Comparison of ENCODE assay signal across 19 cellular contexts in the genomic region with DNA sequence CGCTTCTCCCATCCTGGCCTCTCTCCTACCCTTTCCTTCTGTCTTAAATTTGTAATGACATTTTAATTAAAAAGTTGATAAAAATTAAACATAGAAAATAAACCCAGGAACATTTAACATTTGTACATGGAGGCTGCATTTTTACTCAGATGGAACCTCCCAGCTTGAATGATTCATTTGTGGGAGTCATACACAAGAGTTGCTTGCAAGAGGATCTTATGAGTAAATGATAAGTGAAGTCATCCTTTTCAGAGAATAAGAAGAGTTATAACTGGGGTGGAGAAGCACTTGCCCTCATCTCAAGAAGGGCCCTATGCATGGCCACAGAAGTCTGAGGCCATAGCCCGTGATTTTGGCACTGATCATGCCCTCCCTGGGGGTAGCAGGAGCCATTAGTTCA.
DNase-seq lines count a peak whose midpoint lies in the region; ATAC-seq, FAIRE-seq and TF ChIP-seq lines count a peak whose summit lies in the region.
"Had no signal": no experiment of that assay in that cellular context is flagged by ENCODE, and none has a peak within 500 bp of the region (broad histone marks: within the 10 kb centered on the region; RNA-seq: fewer than 3 reads in every experiment).

No MANE protein-coding gene starts in this region.

- peak overlapping the region; percentile 94 for H3K4me3 Mint-ChIP-seq in HFFc6
- no peak overlapping the region for H3K4me3 Mint-ChIP-seq in stimulated activated naive CD8-positive, alpha-beta T cell treated with anti-CD3 and anti-CD28 coated beads, Interleukin-15, amount 100 ng/mL, for 72 hours
- H3K4me3 Mint-ChIP-seq: activated naive CD4-positive, alpha-beta T cell treated with anti-CD3 and anti-CD28 coated beads, Interleukin-2, amount 10 ng/mL, durations not matched to agents 7 days and 5 days; H9; naive thymus-derived CD4-positive, alpha-beta T cell had no signal

- dilution Hi-C loops in keratinocyte (cut with MboI; ENCODE audit: extremely low pct_ligation_motif_present, low sequenced_read_pairs) = no loop called here

- in situ Hi-C loops in astrocyte of the spinal cord (cut with HindIII; ENCODE audit: low sequenced_read_pairs) = no loop called here

- H3K79me2 ChIP-seq in ACC112 (ENCODE audit: control insufficient read depth, insufficient read depth, low read length, unreplicated experiment) = peaks cover 25% of the 10 kb centered on the region
- no peaks in the 10 kb centered on the region for H3K79me2 ChIP-seq in keratinocyte (ENCODE audit: control insufficient read depth, insufficient read depth, low read length)
- H3K79me2 ChIP-seq: hepatocyte had no signal

- intact Hi-C loops in sciatic nerve (cut with DNase I) = no loop called here

- H3K27ac ChIP-seq in ACC112 (ENCODE audit: low read depth, low read length) (peak overlapping the region; percentile 95), keratinocyte (ENCODE audit: control insufficient read depth, insufficient read depth, low read length) (no peak overlapping the region)
- H3K27ac ChIP-seq: hepatocyte, left lung had no signal

- peak; percentile 85 for DNase-seq in HFFc6
- DNase-seq in astrocyte of the spinal cord (ENCODE audit: low read depth, low spot score) = peak; percentile 63
- no peak for DNase-seq in keratinocyte (ENCODE audit: low read depth, low spot score)
- DNase-seq in stimulated activated naive CD8-positive, alpha-beta T cell treated with anti-CD3 and anti-CD28 coated beads, Interleukin-15, amount 100 ng/mL, for 72 hours = no peak
- no peak for DNase-seq in sciatic nerve (ENCODE audit: low spot score)
- no peak for DNase-seq in NCI-H146 (lab: John Stamatoyannopoulos, UW)
- DNase-seq: activated CD8-positive, alpha-beta memory T cell treated with anti-CD3 and anti-CD28 coated beads, Interleukin-2, amount 50 U/mL, for 4 hours; activated naive CD4-positive, alpha-beta T cell treated with anti-CD3 and anti-CD28 coated beads, Interleukin-2, amount 10 ng/mL, durations not matched to agents 7 days and 5 days; AML-193; H9; left lung; naive thymus-derived CD4-positive, alpha-beta T cell; NCI-H1417; NCI-H446; stimulated activated CD4-positive, alpha-beta T cell treated with anti-CD3 and anti-CD28 coated beads, Interleukin-4, amount 100 ng/mL, for 24 hours had no signal

- ATAC-seq in stimulated activated naive CD8-positive, alpha-beta T cell treated with anti-CD3 and anti-CD28 coated beads, Interleukin-15, amount 100 ng/mL, for 72 hours = no peak
- ATAC-seq in GM21619 (IDR thresholded peaks at IDR 0.05; ENCODE audit: unreplicated experiment) = no peak
- no peak for ATAC-seq in sciatic nerve
- ATAC-seq: left lung; naive thymus-derived CD4-positive, alpha-beta T cell had no signal

- peaks cover 62% of the 10 kb centered on the region for H3K36me3 Mint-ChIP-seq in HFFc6 (ENCODE audit: low read depth)
- H3K36me3 Mint-ChIP-seq: activated naive CD4-positive, alpha-beta T cell treated with anti-CD3 and anti-CD28 coated beads, Interleukin-2, amount 10 ng/mL, durations not matched to agents 7 days and 5 days had no signal

- peaks cover 62% of the 10 kb centered on the region for H3K4me1 Mint-ChIP-seq in HFFc6 (ENCODE audit: low read depth)
- peaks cover 8% of the 10 kb centered on the region for H3K4me1 Mint-ChIP-seq in stimulated activated naive CD8-positive, alpha-beta T cell treated with anti-CD3 and anti-CD28 coated beads, Interleukin-15, amount 100 ng/mL, for 72 hours
- H3K4me1 Mint-ChIP-seq: activated naive CD4-positive, alpha-beta T cell treated with anti-CD3 and anti-CD28 coated beads, Interleukin-2, amount 10 ng/mL, durations not matched to agents 7 days and 5 days had no signal

- H3K4me3 ChIP-seq in ACC112 (ENCODE audit: low read depth, low read length) = peak overlapping the region; percentile 71; the same call in 1 of the 2 replicates
- no peak overlapping the region for H3K4me3 ChIP-seq in astrocyte of the spinal cord (ENCODE audit: low read depth, low read length)
- no peak overlapping the region for H3K4me3 ChIP-seq in keratinocyte (ENCODE audit: control insufficient read depth in 2 of 3, extremely low read depth in 1 of 3, insufficient read depth in 2 of 3, low read depth in 1 of 3, low read length in 3 of 3)
- H3K4me3 ChIP-seq: hepatocyte, left lung had no signal

- no peak overlapping the region for H3K4me2 ChIP-seq in keratinocyte (ENCODE audit: control insufficient read depth, extremely low read depth, insufficient read depth, low read depth, low read length)
- H3K4me2 ChIP-seq: hepatocyte had no signal

- TF ChIP-seq CTCF in HFFc6 (IDR thresholded peaks at IDR 0.05) (no peak), astrocyte of the spinal cord (IDR thresholded peaks at IDR 0.05; ENCODE audit: low read depth, low read length) (no peak), keratinocyte (optimal IDR thresholded peaks at IDR 0.05 in 1 of 3, IDR thresholded peaks at IDR 0.05 in 1 of 3, conservative IDR thresholded peaks at IDR 0.05 in 1 of 3; ENCODE audit: extremely low read depth in 1 of 3, insufficient read depth in 2 of 3, low read length in 3 of 3) (no peak)

- H3K9me3 Mint-ChIP-seq in HFFc6 = peaks cover 23% of the 10 kb centered on the region
- H3K9me3 Mint-ChIP-seq in stimulated activated naive CD8-positive, alpha-beta T cell treated with anti-CD3 and anti-CD28 coated beads, Interleukin-15, amount 100 ng/mL, for 72 hours = peaks cover 11 to 20% of the 10 kb centered on the region in 2 donors

- no peaks in the 10 kb centered on the region for H4K20me1 ChIP-seq in keratinocyte (ENCODE audit: control insufficient read depth, extremely low read depth, insufficient read depth, low read length)

- peak; percentile 13 for FAIRE-seq in keratinocyte (lab: Jason Lieb, UNC)
- FAIRE-seq: endometrium had no signal

- no peak overlapping the region for H3K9ac ChIP-seq in keratinocyte (ENCODE audit: control insufficient read depth, extremely low read depth, insufficient read depth, low read length)

- H2AFZ ChIP-seq in ACC112 (ENCODE audit: low read length, unreplicated experiment) (no peak overlapping the region), keratinocyte (ENCODE audit: control insufficient read depth, low read length) (no peak overlapping the region)
- H2AFZ ChIP-seq: hepatocyte had no signal

- H3K27ac Mint-ChIP-seq in HFFc6 = peak overlapping the region; percentile 97
- H3K27ac Mint-ChIP-seq in stimulated activated naive CD8-positive, alpha-beta T cell treated with anti-CD3 and anti-CD28 coated beads, Interleukin-15, amount 100 ng/mL, for 72 hours = no peak overlapping the region
- H3K27ac Mint-ChIP-seq: activated naive CD4-positive, alpha-beta T cell treated with anti-CD3 and anti-CD28 coated beads, Interleukin-2, amount 10 ng/mL, durations not matched to agents 7 days and 5 days; H9; naive thymus-derived CD4-positive, alpha-beta T cell had no signal

- H3K4me1 ChIP-seq in ACC112 (ENCODE audit: control insufficient read depth, insufficient read depth, low read length, unreplicated experiment) (peaks cover 40% of the 10 kb centered on the region), keratinocyte (ENCODE audit: control insufficient read depth, extremely low read depth, insufficient read depth, low read length) (no peaks in the 10 kb centered on the region)
- H3K4me1 ChIP-seq: left lung had no signal

- no peaks in the 10 kb centered on the region for H3K9me1 ChIP-seq in keratinocyte (ENCODE audit: control insufficient read depth, extremely low read depth, insufficient read depth, low read length)

- H3K36me3 ChIP-seq in ACC112 (ENCODE audit: insufficient read depth, low read length) (no peaks in the 10 kb centered on the region), keratinocyte (ENCODE audit: control insufficient read depth in 2 of 2, extremely low read depth in 1 of 2, insufficient read depth in 2 of 2, low read length in 2 of 2) (no peaks in the 10 kb centered on the region)
- H3K36me3 ChIP-seq: left lung had no signal

- H3K9me3 ChIP-seq in keratinocyte (ENCODE audit: control insufficient read depth, low read depth, low read length) = no peaks in the 10 kb centered on the region

- H3K27me3 Mint-ChIP-seq in HFFc6 (ENCODE audit: insufficient read depth) = no peaks in the 10 kb centered on the region
- peaks cover 9% of the 10 kb centered on the region for H3K27me3 Mint-ChIP-seq in stimulated activated naive CD8-positive, alpha-beta T cell treated with anti-CD3 and anti-CD28 coated beads, Interleukin-15, amount 100 ng/mL, for 72 hours
- H3K27me3 Mint-ChIP-seq: activated naive CD4-positive, alpha-beta T cell treated with anti-CD3 and anti-CD28 coated beads, Interleukin-2, amount 10 ng/mL, durations not matched to agents 7 days and 5 days had no signal

- H3K27me3 ChIP-seq in ACC112 (ENCODE audit: insufficient read depth, low read length) (no peaks in the 10 kb centered on the region), keratinocyte (ENCODE audit: control insufficient read depth, extremely low read depth, insufficient read depth, low read length) (no peaks in the 10 kb centered on the region)
- H3K27me3 ChIP-seq: hepatocyte, left lung had no signal

Comparison
In these comparisons a context has a peak if more than half of its experiments do, and no peak if none do; other contexts are left out.
1. DNase-seq: peak in HFFc6 (single experiment) and astrocyte of the spinal cord (single experiment); none in keratinocyte (single experiment), stimulated activated naive CD8-positive, alpha-beta T cell treated with anti-CD3 and anti-CD28 coated beads, Interleukin-15, amount 100 ng/mL, for 72 hours (0 of 2), sciatic nerve (single experiment) and NCI-H146 (single experiment).